Comparison of ENCODE assay signal across 1 cellular context in the genomic region with DNA sequence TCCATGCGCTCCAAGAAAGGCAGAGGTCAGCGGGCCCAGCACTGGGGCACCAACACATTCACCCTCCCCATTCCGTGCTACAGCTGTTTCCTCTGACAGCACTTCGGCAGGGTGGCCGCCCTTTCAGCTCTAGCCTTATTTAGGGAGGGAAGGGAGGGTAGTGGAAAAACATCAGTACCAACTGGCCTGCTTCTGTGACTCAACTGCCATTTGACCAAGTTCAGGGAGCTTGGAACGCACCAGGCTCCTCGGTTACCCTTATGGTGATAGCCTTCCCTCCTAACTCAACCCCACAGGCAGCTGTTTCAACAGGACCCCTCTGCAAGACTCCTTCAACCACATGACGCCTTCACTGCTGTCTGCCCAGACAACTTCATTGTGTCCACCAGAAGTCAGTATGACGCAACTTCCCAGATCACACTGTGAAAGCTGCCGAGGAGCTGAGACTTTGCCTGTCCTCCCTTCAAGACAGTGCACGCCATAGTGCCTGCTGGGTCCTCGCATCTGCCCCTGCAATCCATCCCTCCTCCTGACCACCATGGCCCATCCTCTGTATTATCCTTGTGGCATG.
A peak's percentile ranks its signal among the peaks of the same experiment; 100 is the strongest.
TF ChIP-seq lines count a peak whose summit lies in the region.

No MANE protein-coding gene starts in this region.

TF ChIP-seq in H1, 55 proteins besides CTCF, POLR2A, EP300 and RAD21:
- peak; percentile 83 for TF ChIP-seq CEBPB (IDR thresholded peaks at IDR 0.05; ENCODE audit: low read depth, low read length)
- TF ChIP-seq CBX5 (IDR thresholded peaks at IDR 0.05; ENCODE audit: low read depth, low read length) = no peak
